Comparison of ENCODE assay signal across 27 cellular contexts in genomic region chr2:191268596-191268995, GRCh38.
"Had no signal": no experiment of that assay in that cellular context is flagged by ENCODE, and none has a peak within 500 bp of the region (broad histone marks: within the 10 kb centered on the region; RNA-seq: fewer than 3 reads in every experiment).

No MANE protein-coding gene starts in this region.

- H3K4me1 ChIP-seq: breast epithelium had no signal

- H3K4me3 ChIP-seq: ascending aorta, body of pancreas, breast epithelium, MG63, SJCRH30, SK-N-MC had no signal

- H3K36me3 Mint-ChIP-seq: activated naive CD4-positive, alpha-beta T cell treated with anti-CD3 and anti-CD28 coated beads, Interleukin-2, amount 50 U/mL, for 24 hours; activated naive CD8-positive, alpha-beta T cell treated with anti-CD3 and anti-CD28 coated beads, Interleukin-2, amount 10 ng/mL, durations not matched to agents 7 days and 5 days had no signal

- ATAC-seq: activated CD8-positive, alpha-beta T cell treated with anti-CD3 and anti-CD28 coated beads, Interleukin-2, amount 10 ng/mL, durations not matched to agents 7 days and 5 days; body of pancreas; Panc1 had no signal

- H3K9me3 Mint-ChIP-seq: activated naive CD4-positive, alpha-beta T cell treated with anti-CD3 and anti-CD28 coated beads, Interleukin-2, amount 50 U/mL, for 24 hours; activated T-cell treated with anti-CD3 and anti-CD28 coated beads, Interleukin-2, amount 50 U/mL, for 24 hours; activated T-helper 2 cell treated with anti-CD3 and anti-CD28 coated beads, Interferon-gamma antibody, Interleukin-2, Interleukin-4, amounts not matched to agents 10 μg/mL and 5 μg/mL and 100 μg/mL, durations not matched to agents 14 hours and 24 hours and 36 hours had no signal

- H3K36me3 ChIP-seq: ascending aorta, breast epithelium, MG63, SJCRH30 had no signal

- DNase-seq: activated CD4-positive, alpha-beta T cell treated with anti-CD3 and anti-CD28 coated beads, Interleukin-2, amount 10 ng/mL, durations not matched to agents 24 days and 14 days; activated CD4-positive, alpha-beta T cell treated with anti-CD3 and anti-CD28 coated beads, Interleukin-2, amount 50 U/mL, for 4 hours; activated CD8-positive, alpha-beta T cell treated with anti-CD3 and anti-CD28 coated beads, Interleukin-2, amount 10 ng/mL, durations not matched to agents 7 days and 5 days; activated gamma-delta T cell; activated naive CD4-positive, alpha-beta T cell treated with Interleukin-2 at 50 U/mL for 16 hours; activated naive CD8-positive, alpha-beta T cell treated with anti-CD3 and anti-CD28 coated beads, Interleukin-2, amount 10 ng/mL, durations not matched to agents 7 days and 5 days; activated T-cell treated with anti-CD3 and anti-CD28 coated beads, Interleukin-2, amount 50 U/mL, for 24 hours; amygdala; body of pancreas; Kasumi-1; MG63; NCI-H1048; NCI-H1105 treated with DMSO at 0.1 percent for 48 hours; NCI-H1436; NCI-H1694 treated with DMSO at 0.1 percent for 48 hours; NCI-H2029; NCI-H345; NCI-H524 treated with DMSO at 0.1 percent for 48 hours; SHP77; SJCRH30; T1000 had no signal

- H3K27me3 Mint-ChIP-seq: activated T-cell treated with anti-CD3 and anti-CD28 coated beads, Interleukin-2, amount 50 U/mL, for 24 hours had no signal

- H3K9me3 ChIP-seq: ascending aorta, body of pancreas, breast epithelium, MG63, SJCRH30 had no signal

- H3K27me3 ChIP-seq: ascending aorta, body of pancreas, breast epithelium, MG63, SJCRH30 had no signal

- H3K4me3 Mint-ChIP-seq: activated CD4-positive, alpha-beta T cell treated with anti-CD3 and anti-CD28 coated beads, Interleukin-2, amount 10 ng/mL, durations not matched to agents 24 days and 14 days; activated CD8-positive, alpha-beta T cell treated with anti-CD3 and anti-CD28 coated beads, Interleukin-2, amount 10 ng/mL, durations not matched to agents 7 days and 5 days; activated naive CD4-positive, alpha-beta T cell treated with anti-CD3 and anti-CD28 coated beads, Interleukin-2, amount 50 U/mL, for 24 hours; activated naive CD8-positive, alpha-beta T cell treated with anti-CD3 and anti-CD28 coated beads, Interleukin-2, amount 10 ng/mL, durations not matched to agents 7 days and 5 days; activated T-cell treated with anti-CD3 and anti-CD28 coated beads, Interleukin-2, amount 50 U/mL, for 24 hours had no signal

- H3K27ac Mint-ChIP-seq: activated CD4-positive, alpha-beta T cell treated with anti-CD3 and anti-CD28 coated beads, Interleukin-2, amount 10 ng/mL, durations not matched to agents 24 days and 14 days; activated CD8-positive, alpha-beta T cell treated with anti-CD3 and anti-CD28 coated beads, Interleukin-2, amount 10 ng/mL, durations not matched to agents 7 days and 5 days; activated naive CD4-positive, alpha-beta T cell treated with anti-CD3 and anti-CD28 coated beads, Interleukin-2, amount 50 U/mL, for 24 hours; activated naive CD8-positive, alpha-beta T cell treated with anti-CD3 and anti-CD28 coated beads, Interleukin-2, amount 10 ng/mL, durations not matched to agents 7 days and 5 days; activated T-cell treated with anti-CD3 and anti-CD28 coated beads, Interleukin-2, amount 50 U/mL, for 24 hours; activated T-helper 2 cell treated with anti-CD3 and anti-CD28 coated beads, Interferon-gamma antibody, Interleukin-2, Interleukin-4, amounts not matched to agents 10 μg/mL and 5 μg/mL and 100 μg/mL, durations not matched to agents 14 hours and 24 hours and 36 hours had no signal

- H3K27ac ChIP-seq: body of pancreas, breast epithelium, SJCRH30, SK-N-MC had no signal

- H3K4me1 Mint-ChIP-seq: activated naive CD4-positive, alpha-beta T cell treated with anti-CD3 and anti-CD28 coated beads, Interleukin-2, amount 50 U/mL, for 24 hours; activated naive CD8-positive, alpha-beta T cell treated with anti-CD3 and anti-CD28 coated beads, Interleukin-2, amount 10 ng/mL, durations not matched to agents 7 days and 5 days had no signal
